In genomic region chr7:73671857-73672445, GRCh38 we compare ENCODE assay signal across 25 cellular contexts. TPM values are rescaled to one million over a fixed set of nuclear protein-coding genes. Genes with fewer than 3 reads are reported as not detected.
"Had no signal": no experiment of that assay in that cellular context is flagged by ENCODE, and none has a peak within 500 bp of the region (broad histone marks: within the 10 kb centered on the region; RNA-seq: fewer than 3 reads in every experiment).

No MANE protein-coding gene starts in this region.

- H3K27me3 ChIP-seq: dorsolateral prefrontal cortex, gastrocnemius medialis, pancreas, upper lobe of right lung had no signal

- H3K4me1 ChIP-seq: pancreas had no signal

- H3K27ac ChIP-seq: dorsolateral prefrontal cortex, esophagus squamous epithelium, gastrocnemius medialis, pancreas, upper lobe of right lung, WERI-Rb-1 had no signal

- FAIRE-seq: pancreas had no signal

- H3K36me3 Mint-ChIP-seq: activated naive CD4-positive, alpha-beta T cell treated with anti-CD3 and anti-CD28 coated beads, Interleukin-2, amount 50 U/mL, for 24 hours; naive thymus-derived CD8-positive, alpha-beta T cell had no signal

- H3K9me3 Mint-ChIP-seq: activated CD4-positive, alpha-beta T cell treated with anti-CD3 and anti-CD28 coated beads, Interleukin-2, amount 10 ng/mL, durations not matched to agents 7 days and 5 days; activated naive CD4-positive, alpha-beta T cell treated with anti-CD3 and anti-CD28 coated beads, Interleukin-2, amount 50 U/mL, for 24 hours; effector memory CD8-positive, alpha-beta T cell; mesothelial cell of epicardium; naive thymus-derived CD8-positive, alpha-beta T cell had no signal

- H3K27ac Mint-ChIP-seq: activated CD4-positive, alpha-beta T cell treated with anti-CD3 and anti-CD28 coated beads, Interleukin-2, amount 10 ng/mL, durations not matched to agents 7 days and 5 days; activated naive CD4-positive, alpha-beta T cell treated with anti-CD3 and anti-CD28 coated beads, Interleukin-2, amount 50 U/mL, for 24 hours; effector memory CD8-positive, alpha-beta T cell; mesothelial cell of epicardium had no signal

- H3K4me3 ChIP-seq: dorsolateral prefrontal cortex, esophagus squamous epithelium, gastrocnemius medialis, pancreas, upper lobe of right lung had no signal

- ATAC-seq: effector memory CD8-positive, alpha-beta T cell; gastrocnemius medialis; left ventricle myocardium superior; naive thymus-derived CD8-positive, alpha-beta T cell; pancreas; right cardiac atrium; stimulated activated naive CD8-positive, alpha-beta T cell treated with anti-CD3 and anti-CD28 coated beads, Interleukin-15, Interleukin-2, amounts not matched to agents 100 U/mL and 50 U/mL, for 24 hours; upper lobe of right lung had no signal

- H3K9me3 ChIP-seq: esophagus squamous epithelium, gastrocnemius medialis, pancreas, upper lobe of right lung had no signal

- DNase-seq: activated CD4-positive, alpha-beta T cell treated with anti-CD3 and anti-CD28 coated beads, Interleukin-2, amount 10 ng/mL, durations not matched to agents 7 days and 5 days; activated CD4-positive, CD25-positive, alpha-beta regulatory T cell treated with anti-CD3 and anti-CD28 coated beads, Interleukin-2, amount 50 U/mL, for 72 hours; activated gamma-delta T cell treated with Interleukin-2 at 50 U/mL for 16 hours; activated T-cell treated with anti-CD3 and anti-CD28 coated beads, Interleukin-2, amount 50 U/mL, for 1 hour; aorta; central memory CD4-positive, alpha-beta T cell; dorsolateral prefrontal cortex; effector memory CD8-positive, alpha-beta T cell; esophagus squamous epithelium; gastrocnemius medialis; head of caudate nucleus; hypothalamus; left ventricle myocardium superior; mammary epithelial cell; naive thymus-derived CD8-positive, alpha-beta T cell; stimulated activated CD4-positive, alpha-beta T cell treated with anti-CD3 and anti-CD28 coated beads, Interleukin-4, amount 100 ng/mL, for 24 hours; stimulated activated naive CD8-positive, alpha-beta T cell treated with anti-CD3 and anti-CD28 coated beads, Interleukin-15, Interleukin-2, amounts not matched to agents 100 U/mL and 50 U/mL, for 24 hours; T-helper 2 cell; upper lobe of right lung; WERI-Rb-1 had no signal

- H3K36me3 ChIP-seq: esophagus squamous epithelium, gastrocnemius medialis, pancreas, upper lobe of right lung, WERI-Rb-1 had no signal

- H3K4me3 Mint-ChIP-seq: activated CD4-positive, alpha-beta T cell treated with anti-CD3 and anti-CD28 coated beads, Interleukin-2, amount 10 ng/mL, durations not matched to agents 7 days and 5 days; activated naive CD4-positive, alpha-beta T cell treated with anti-CD3 and anti-CD28 coated beads, Interleukin-2, amount 50 U/mL, for 24 hours; effector memory CD8-positive, alpha-beta T cell; mesothelial cell of epicardium had no signal

RNA-seq across cellular contexts. Expression of gene MLXIPL, which starts 47.6 kb away (rescaled TPM):
- total RNA-seq: activated CD4-positive, alpha-beta T cell treated with anti-CD3 and anti-CD28 coated beads, Interleukin-2, amount 10 ng/mL, durations not matched to agents 7 days and 5 days; naive thymus-derived CD8-positive, alpha-beta T cell; pulmonary artery endothelial cell had no signal
- polyA plus RNA-seq: naive thymus-derived CD8-positive, alpha-beta T cell had no signal
